ENCODE assay signal across 8 cellular contexts in genomic region chrX:21374163-21374993, GRCh38. TPM values are rescaled to one million over a fixed set of nuclear protein-coding genes. Genes with fewer than 3 reads are reported as not detected.
DNase-seq lines count a peak whose midpoint lies in the region; ATAC-seq and TF ChIP-seq lines count a peak whose summit lies in the region.

Gene CNKSR2, plus strand, starts transcription at chrX:21374418. Its CDS starts 480 bp downstream, at chrX:21374898.

- H3K9me3 Mint-ChIP-seq in CD14-positive monocyte: peaks cover 0 to 16% (median 3%) of the 10 kb centered on the region in 7 donors
- H3K9me3 Mint-ChIP-seq in glutamatergic neuron (ENCODE audit: unreplicated experiment): peaks cover 4% of the 10 kb centered on the region
- H3K9me3 Mint-ChIP-seq in progenitor cell of endocrine pancreas (ENCODE audit: low read depth): no peaks in the 10 kb centered on the region

- CTCF ChIA-PET in OCI-LY7 (lab: Charles Lee; ENCODE audit: unreplicated experiment): no interaction called here

- H3K4me3 ChIP-seq in OCI-LY7 (ENCODE audit: low read depth, low read length, poor library complexity, severe bottlenecking) (no peak within 1 kb of the TSS), uterus (peak within 1 kb of the TSS; percentile 16 to 34)

- H3K36me3 Mint-ChIP-seq in CD14-positive monocyte: no peaks in the 10 kb centered on the region
- H3K36me3 Mint-ChIP-seq in glutamatergic neuron (ENCODE audit: unreplicated experiment): no peaks in the 10 kb centered on the region
- H3K36me3 Mint-ChIP-seq in progenitor cell of endocrine pancreas (ENCODE audit: insufficient read depth): no peaks in the 10 kb centered on the region

- DNase-seq in CD14-positive monocyte (ENCODE audit: low spot score): no peak
- DNase-seq in OCI-LY7 (ENCODE audit: low spot score): no peak
- DNase-seq in activated T-helper 9 cell treated with anti-CD3 and anti-CD28 coated beads, Interleukin-2, amount 50 U/mL, for 16 hours (ENCODE audit: low read depth): peak; percentile 41
- DNase-seq in glutamatergic neuron: peak; percentile 66
- peak; percentile 94 for DNase-seq in progenitor cell of endocrine pancreas (ENCODE audit: low spot score, unreplicated experiment)
- peak in 1 of 2 donors; percentile 32 for DNase-seq in uterus

- H3K4me1 Mint-ChIP-seq in CD14-positive monocyte (peaks cover 12% of the 10 kb centered on the region), glutamatergic neuron (ENCODE audit: low read depth, unreplicated experiment) (no peaks in the 10 kb centered on the region), progenitor cell of endocrine pancreas (ENCODE audit: low read depth) (peaks cover 11% of the 10 kb centered on the region)

- H3K27ac Mint-ChIP-seq in CD14-positive monocyte: no peak within 1 kb of the TSS
- H3K27ac Mint-ChIP-seq in glutamatergic neuron (ENCODE audit: unreplicated experiment): peak within 1 kb of the TSS; percentile 80
- peak within 1 kb of the TSS; percentile 98 for H3K27ac Mint-ChIP-seq in progenitor cell of endocrine pancreas

- no TSS peak for BruUV-seq in OCI-LY7 (replicated peaks; lab: Mats Ljungman, UMichigan)

- POLR2A ChIA-PET in OCI-LY7 (lab: Charles Lee): no interaction called here

- ATAC-seq in GM19395 (IDR thresholded peaks at IDR 0.05; ENCODE audit: unreplicated experiment): peak; percentile 80
- ATAC-seq in HG03565 (IDR thresholded peaks at IDR 0.05; ENCODE audit: unreplicated experiment): peak; percentile 79

- H3K4me3 Mint-ChIP-seq in CD14-positive monocyte (peak within 1 kb of the TSS; percentile 82 to 96), glutamatergic neuron (ENCODE audit: unreplicated experiment) (peak within 1 kb of the TSS; percentile 93), progenitor cell of endocrine pancreas (ENCODE audit: low read depth) (peak within 1 kb of the TSS; percentile 96)

- H3K27me3 ChIP-seq in uterus: peaks cover 0 to 15% of the 10 kb centered on the region in 2 donors

- H3K27me3 Mint-ChIP-seq in CD14-positive monocyte (ENCODE audit: low read depth in 3 of 3) (peaks cover 27 to 48% (median 35%) of the 10 kb centered on the region in 3 donors), glutamatergic neuron (ENCODE audit: unreplicated experiment) (peaks cover 4% of the 10 kb centered on the region), progenitor cell of endocrine pancreas (no peaks in the 10 kb centered on the region)

- no peaks in the 10 kb centered on the region for H3K9me2 ChIP-seq in OCI-LY7 (ENCODE audit: insufficient read depth, low read length)

- no peak for TF ChIP-seq POLR2A in uterus (IDR thresholded peaks at IDR 0.05)

- no peak within 1 kb of the TSS for H2AFZ ChIP-seq in OCI-LY7 (ENCODE audit: low read length)

- H3K36me3 ChIP-seq in OCI-LY7 (ENCODE audit: insufficient read depth, low read length) (no peaks in the 10 kb centered on the region), uterus (no peaks in the 10 kb centered on the region)

- intact Hi-C loops in CD14-positive monocyte (cut with micrococcal nuclease): no loop called here
- intact Hi-C loops in OCI-LY7 (cut with micrococcal nuclease; ENCODE audit: unreplicated experiment): no loop called here
- intact Hi-C loops in uterus (cut with DNase I; ENCODE audit: low total_unique reads): no loop called here

- H4K20me1 ChIP-seq in OCI-LY7 (ENCODE audit: insufficient read depth, low read length): no peaks in the 10 kb centered on the region

- no peaks in the 10 kb centered on the region for H3K9me3 ChIP-seq in OCI-LY7 (ENCODE audit: low read length)
- no peaks in the 10 kb centered on the region for H3K9me3 ChIP-seq in uterus

- H3K4me2 ChIP-seq in OCI-LY7 (ENCODE audit: low read length): peak within 1 kb of the TSS; percentile 3; the same call in 1 of the 2 replicates

- no peaks in the 10 kb centered on the region for H3K79me2 ChIP-seq in OCI-LY7 (ENCODE audit: insufficient read depth, low read depth, low read length)

- H3K4me1 ChIP-seq in OCI-LY7 (ENCODE audit: insufficient read depth, low read length, poor library complexity, severe bottlenecking): no peaks in the 10 kb centered on the region
- H3K4me1 ChIP-seq in uterus: peaks cover 0 to 3% of the 10 kb centered on the region in 2 donors

- no peak within 1 kb of the TSS for H3K27ac ChIP-seq in OCI-LY7 (ENCODE audit: low read depth, low read length, poor library complexity, severe bottlenecking)
- H3K27ac ChIP-seq in uterus: no peak within 1 kb of the TSS

- TF ChIP-seq CTCF in CD14-positive monocyte (IDR thresholded peaks at IDR 0.05) (no peak), OCI-LY7 (conservative IDR thresholded peaks at IDR 0.05; ENCODE audit: low read length) (no peak), glutamatergic neuron (IDR thresholded peaks at IDR 0.05; ENCODE audit: partially characterized antibody, unreplicated experiment) (no peak), progenitor cell of endocrine pancreas (IDR thresholded peaks at IDR 0.05; ENCODE audit: unreplicated experiment) (no peak), uterus (IDR thresholded peaks at IDR 0.05) (no peak)

RNA-seq across cellular contexts. Expression of gene CNKSR2, which starts in this region (rescaled TPM):
- polyA plus RNA-seq in CD14-positive monocyte: under 1 TPM in 1 of 2 donors, not detected in 1; 0.12 TPM
- total RNA-seq in OCI-LY7 (2014; rRNA removed; shearing (Covaris generic)): not detected in 2 replicates
- total RNA-seq in OCI-LY7 (2022) (not detected in 2 replicates), glutamatergic neuron (ENCODE audit: unreplicated experiment) (18.5 TPM), progenitor cell of endocrine pancreas (28.0 TPM in 2 replicates), uterus (10 to 100 TPM in 1 of 4 donors, 1 to 10 TPM in 1, not detected in 2; 4.8 to 20.2 TPM)

Comparison
In these comparisons a context has a peak if more than half of its experiments do, and no peak if none do; other contexts are left out.
1. DNase-seq: peak in activated T-helper 9 cell treated with anti-CD3 and anti-CD28 coated beads, Interleukin-2, amount 50 U/mL, for 16 hours (single experiment), glutamatergic neuron (single experiment) and progenitor cell of endocrine pancreas (single experiment); none in CD14-positive monocyte (single experiment) and OCI-LY7 (single experiment).
2. H3K27ac Mint-ChIP-seq: peak in glutamatergic neuron (single experiment) and progenitor cell of endocrine pancreas (single experiment); none in CD14-positive monocyte (0 of 7).
3. Peak in every context shown above with its lines, with median percentiles within 50 percentile points of each other: H3K4me3 Mint-ChIP-seq.